In genomic region chr13:35940734-35941133, GRCh38 we compare ENCODE assay signal across 9 cellular contexts.
"Had no signal": no experiment of that assay in that cellular context is flagged by ENCODE, and none has a peak within 500 bp of the region (broad histone marks: within the 10 kb centered on the region; RNA-seq: fewer than 3 reads in every experiment).

No MANE protein-coding gene starts in this region.

- H3K27ac ChIP-seq: KMS-11 had no signal

- H3K9ac ChIP-seq: KMS-11 had no signal

- H3K4me1 Mint-ChIP-seq: GM23338, IgD-negative memory B cell had no signal

- FAIRE-seq: H1, H54, HepG2 had no signal

- ATAC-seq: GM23338, HepG2 had no signal

- DNase-seq: H9, HCEC 1CT, KBM-7 had no signal

- H3K4me3 Mint-ChIP-seq: GM23338, H9, IgD-negative memory B cell had no signal

- H3K27ac Mint-ChIP-seq: GM23338, H9, IgD-negative memory B cell had no signal

- H3K4me2 ChIP-seq: GM23338, KMS-11 had no signal

- H2AFZ ChIP-seq: GM23338 had no signal

- H3K27me3 Mint-ChIP-seq: IgD-negative memory B cell had no signal

- H3K4me3 ChIP-seq: GM23338 had no signal
